In genomic region chr3:15348246-15348645, GRCh38 we compare ENCODE assay signal across 19 cellular contexts. TPM values are rescaled to one million over a fixed set of nuclear protein-coding genes. Genes with fewer than 3 reads are reported as not detected.
DNase-seq lines count a peak whose midpoint lies in the region; ATAC-seq and TF ChIP-seq lines count a peak whose summit lies in the region.
"Had no signal": no experiment of that assay in that cellular context is flagged by ENCODE, and none has a peak within 500 bp of the region (broad histone marks: within the 10 kb centered on the region; RNA-seq: fewer than 3 reads in every experiment).

No MANE protein-coding gene starts in this region.

- H2BK120ac ChIP-seq in trophoblast cell (ENCODE audit: insufficient read depth, low read length, poor library complexity): no peak overlapping the region

- no peaks in the 10 kb centered on the region for H3F3A ChIP-seq in Loucy (ENCODE audit: low read depth)

- intact Hi-C loops in CD4-positive, alpha-beta memory T cell (cut with micrococcal nuclease): no loop called here
- intact Hi-C loops in activated B cell treated with CpG ODN at 0.5 μM for 24 hours (cut with micrococcal nuclease): no loop called here

- no peak overlapping the region for H3K18ac ChIP-seq in trophoblast cell (ENCODE audit: low read length)

- H4K91ac ChIP-seq in trophoblast cell (ENCODE audit: low read depth, low read length): no peak overlapping the region

- no peak for DNase-seq in CD4-positive, alpha-beta memory T cell
- DNase-seq in activated B cell treated with CpG ODN at 0.5 μM for 24 hours (no peak), trophoblast cell (peak in 1 of 2 donors; percentile 65), GM20000 (ENCODE audit: low spot score) (no peak), DMS79 treated with DMSO at 0.1 percent for 48 hours (lab: John Stamatoyannopoulos, UW) (no peak)
- no peak for DNase-seq in stimulated activated CD4-positive, alpha-beta T cell treated with anti-CD3 and anti-CD28 coated beads, Interleukin-15, amount 100 ng/mL, for 24 hours
- DNase-seq: activated CD4-positive, alpha-beta T cell treated with anti-CD3 and anti-CD28 coated beads for 4 hours; Calu3; EL; NCI-H1436; NCI-H526 treated with DMSO at 0.1 percent for 48 hours; Peyer's patch; stimulated activated CD4-positive, alpha-beta T cell treated with anti-CD3 and anti-CD28 coated beads, Interleukin-4, amount 100 ng/mL, for 1 hour; stimulated activated naive CD8-positive, alpha-beta T cell treated with anti-CD3 and anti-CD28 coated beads, Interleukin-15, amount 100 ng/mL, for 72 hours; T-helper 9 cell had no signal

- H3K9ac ChIP-seq in Loucy (ENCODE audit: low read depth, low read length, poor library complexity, severe bottlenecking) (no peak overlapping the region), trophoblast cell (ENCODE audit: low read length) (no peak overlapping the region)

- no peak for ATAC-seq in activated B cell treated with CpG ODN at 0.5 μM for 24 hours (ENCODE audit: low read depth)
- no peak for ATAC-seq in GM18867 (IDR thresholded peaks at IDR 0.05; ENCODE audit: unreplicated experiment)
- ATAC-seq: stimulated activated naive CD8-positive, alpha-beta T cell treated with anti-CD3 and anti-CD28 coated beads, Interleukin-15, amount 100 ng/mL, for 72 hours had no signal

- peaks cover 0 to 17% (median 13%) of the 10 kb centered on the region in 8 donors for H3K9me3 Mint-ChIP-seq in CD4-positive, alpha-beta memory T cell
- peaks cover 10% of the 10 kb centered on the region for H3K9me3 Mint-ChIP-seq in activated B cell treated with CpG ODN at 0.5 μM for 24 hours

- no peak overlapping the region for H3K14ac ChIP-seq in trophoblast cell (ENCODE audit: low read length)

- no CpG with 5 or more reads among the region's 1 CpG for WGBS in trophoblast cell (ENCODE audit: extremely low coverage, insufficient coverage, insufficient read length)

- H3K4me2 ChIP-seq in Loucy (ENCODE audit: low read depth, low read length, poor library complexity, severe bottlenecking) (no peak overlapping the region), trophoblast cell (ENCODE audit: low read length) (no peak overlapping the region)

- CTCF ChIA-PET in CD4-positive, alpha-beta memory T cell (lab: Charles Lee; ENCODE audit: partially characterized antibody): interaction anchor here (0.7 to 6.6 kb wide), 11 partner anchors 10 to 80 kb away, joined by 3 to 51 read pairs (median 4); partner anchors contain the start of gene SH3BP5
- CTCF ChIA-PET in activated B cell treated with CpG ODN at 0.5 μM for 24 hours (lab: Charles Lee): interaction anchor here (1.0 to 1.6 kb wide), 4 partner anchors 14 to 57 kb away, joined by 3 to 4 read pairs (median 4); no protein-coding TSS in a partner anchor

- H3K23ac ChIP-seq in trophoblast cell (ENCODE audit: low read length): no peak overlapping the region

- no peak overlapping the region for H2AK5ac ChIP-seq in trophoblast cell (ENCODE audit: low read length)

- H3K79me2 ChIP-seq in Loucy (ENCODE audit: insufficient read depth, low read length): no peaks in the 10 kb centered on the region
- peaks cover 2% of the 10 kb centered on the region for H3K79me2 ChIP-seq in trophoblast cell (ENCODE audit: control insufficient read depth, insufficient read depth, low read length, poor library complexity)

- H3K27me3 Mint-ChIP-seq in CD4-positive, alpha-beta memory T cell: no peaks in the 10 kb centered on the region
- no peaks in the 10 kb centered on the region for H3K27me3 Mint-ChIP-seq in activated B cell treated with CpG ODN at 0.5 μM for 24 hours
- H3K27me3 Mint-ChIP-seq: stimulated activated naive CD8-positive, alpha-beta T cell treated with anti-CD3 and anti-CD28 coated beads, Interleukin-15, amount 100 ng/mL, for 72 hours had no signal

- peak overlapping the region; percentile 46; the same call in 1 of the 2 replicates for H2AFZ ChIP-seq in Loucy (ENCODE audit: low read length)
- H2AFZ ChIP-seq in trophoblast cell (ENCODE audit: insufficient read depth, low read length, poor library complexity): no peak overlapping the region

- H4K8ac ChIP-seq in trophoblast cell (ENCODE audit: low read depth, low read length): no peak overlapping the region

- no peak overlapping the region for H3K4me3 ChIP-seq in CD4-positive, alpha-beta memory T cell (ENCODE audit: low read length in 2 of 2)
- H3K4me3 ChIP-seq in Loucy (ENCODE audit: low read length, poor library complexity, severe bottlenecking) (no peak overlapping the region), trophoblast cell (ENCODE audit: low read depth, low read length) (no peak overlapping the region)
- H3K4me3 ChIP-seq: Peyer's patch had no signal

- TF ChIP-seq CTCF in Loucy (conservative IDR thresholded peaks at IDR 0.05; ENCODE audit: low read length) (no peak), activated B cell treated with CpG ODN at 0.5 μM for 24 hours (IDR thresholded peaks at IDR 0.05) (no peak), GM20000 (IDR thresholded peaks at IDR 0.05; ENCODE audit: extremely low read depth, missing control alignments) (no peak)

- no peak overlapping the region for H3K4ac ChIP-seq in trophoblast cell (ENCODE audit: low read depth, low read length)

- H3K4me1 Mint-ChIP-seq in CD4-positive, alpha-beta memory T cell: peaks cover 49 to 85% (median 69%) of the 10 kb centered on the region in 4 donors
- peaks cover 66% of the 10 kb centered on the region for H3K4me1 Mint-ChIP-seq in activated B cell treated with CpG ODN at 0.5 μM for 24 hours

- H3K27me3 ChIP-seq in CD4-positive, alpha-beta memory T cell (ENCODE audit: insufficient read depth, low read length): no peaks in the 10 kb centered on the region
- H3K27me3 ChIP-seq in Loucy (ENCODE audit: insufficient read depth, low read length, poor library complexity, severe bottlenecking) (no peaks in the 10 kb centered on the region), trophoblast cell (ENCODE audit: insufficient read depth, low read length) (no peaks in the 10 kb centered on the region)
- H3K27me3 ChIP-seq: Peyer's patch had no signal

- no peak overlapping the region for H2BK12ac ChIP-seq in trophoblast cell (ENCODE audit: low read length)

- no peaks in the 10 kb centered on the region for H3K9me3 ChIP-seq in CD4-positive, alpha-beta memory T cell (ENCODE audit: control insufficient read depth in 1 of 2, low read length in 2 of 2)
- no peaks in the 10 kb centered on the region; the same call in 1 of the 2 replicates for H3K9me3 ChIP-seq in Loucy (ENCODE audit: insufficient read depth, low read depth, low read length)
- peaks cover 7% of the 10 kb centered on the region for H3K9me3 ChIP-seq in trophoblast cell (ENCODE audit: insufficient read depth, low read depth, low read length)
- H3K9me3 ChIP-seq: Peyer's patch had no signal

- peak overlapping the region in 7 of 8 donors; percentile 44 to 93 (median 86) for H3K4me3 Mint-ChIP-seq in CD4-positive, alpha-beta memory T cell
- H3K4me3 Mint-ChIP-seq in activated B cell treated with CpG ODN at 0.5 μM for 24 hours: no peak overlapping the region
- H3K4me3 Mint-ChIP-seq: brain; stimulated activated naive CD8-positive, alpha-beta T cell treated with anti-CD3 and anti-CD28 coated beads, Interleukin-15, amount 100 ng/mL, for 72 hours had no signal

- H3K9me2 ChIP-seq in Loucy (replicated peaks; ENCODE audit: low read depth, low read length): no peaks in the 10 kb centered on the region

- peak overlapping the region; percentile 37 for H3K27ac ChIP-seq in CD4-positive, alpha-beta memory T cell (ENCODE audit: low read depth, low read length)
- H3K27ac ChIP-seq in trophoblast cell (ENCODE audit: low read depth, low read length): peak overlapping the region; percentile 75

- no peak overlapping the region for H2BK5ac ChIP-seq in trophoblast cell (ENCODE audit: low read depth, low read length, poor library complexity)

- H3K79me1 ChIP-seq in trophoblast cell (ENCODE audit: low read length): peaks cover 10% of the 10 kb centered on the region

- no peaks in the 10 kb centered on the region for H3K36me3 ChIP-seq in CD4-positive, alpha-beta memory T cell (ENCODE audit: insufficient read depth, low read length)
- H3K36me3 ChIP-seq in Loucy (ENCODE audit: insufficient read depth, low read length): no peaks in the 10 kb centered on the region
- no peaks in the 10 kb centered on the region for H3K36me3 ChIP-seq in trophoblast cell (ENCODE audit: control insufficient read depth in 1 of 2, insufficient read depth in 2 of 2, low read length in 2 of 2)
- H3K36me3 ChIP-seq: Peyer's patch had no signal

- H3K27ac Mint-ChIP-seq in CD4-positive, alpha-beta memory T cell: peak overlapping the region; percentile 71 to 99 (median 97)
- H3K27ac Mint-ChIP-seq in activated B cell treated with CpG ODN at 0.5 μM for 24 hours: peak overlapping the region; percentile 63
- H3K27ac Mint-ChIP-seq: activated T-helper 2 cell treated with anti-CD3 and anti-CD28 coated beads, Interferon-gamma antibody, Interleukin-2, Interleukin-4, amounts not matched to agents 10 μg/mL and 5 μg/mL and 100 μg/mL, durations not matched to agents 14 hours and 24 hours and 36 hours; brain; stimulated activated naive CD8-positive, alpha-beta T cell treated with anti-CD3 and anti-CD28 coated beads, Interleukin-15, amount 100 ng/mL, for 72 hours had no signal

- H4K20me1 ChIP-seq in Loucy (ENCODE audit: insufficient read depth, low read length, poor library complexity, severe bottlenecking): no peaks in the 10 kb centered on the region

- H3K4me1 ChIP-seq in CD4-positive, alpha-beta memory T cell (ENCODE audit: insufficient read depth, low read length): peaks cover 74% of the 10 kb centered on the region
- no peaks in the 10 kb centered on the region for H3K4me1 ChIP-seq in Loucy (ENCODE audit: insufficient read depth, low read length, poor library complexity, severe bottlenecking)
- peaks cover 0 to 5% of the 10 kb centered on the region in 2 experiments for H3K4me1 ChIP-seq in trophoblast cell (ENCODE audit: control insufficient read depth in 1 of 2, insufficient read depth in 2 of 2, low read length in 2 of 2)

- H3K36me3 Mint-ChIP-seq in CD4-positive, alpha-beta memory T cell: peaks cover 2 to 5% of the 10 kb centered on the region in 2 donors
- peaks cover 2% of the 10 kb centered on the region for H3K36me3 Mint-ChIP-seq in activated B cell treated with CpG ODN at 0.5 μM for 24 hours (ENCODE audit: low read depth)
- H3K36me3 Mint-ChIP-seq: brain had no signal

- POLR2A ChIA-PET in CD4-positive, alpha-beta memory T cell (lab: Charles Lee; ENCODE audit: partially characterized antibody): interaction anchor here (1.0 to 4.8 kb wide), 14 partner anchors 8 to 92 kb away, joined by 3 to 47 read pairs (median 6); partner anchors contain the start of gene SH3BP5
- POLR2A ChIA-PET in activated B cell treated with CpG ODN at 0.5 μM for 24 hours (lab: Charles Lee): interaction anchor here (0.7 to 2.2 kb wide), 6 partner anchors 11 to 1097 kb away, joined by 3 to 17 read pairs (median 4); no protein-coding TSS in a partner anchor

- no peak overlapping the region for H4K12ac ChIP-seq in trophoblast cell (ENCODE audit: low read depth, low read length)

RNA-seq across cellular contexts. Expression of gene SH3BP5, which starts 15.9 kb away (rescaled TPM):
- total RNA-seq in CD4-positive, alpha-beta memory T cell: 10 to 100 TPM; 55.8 to 56.9 TPM
- polyA plus RNA-seq in CD4-positive, alpha-beta memory T cell: 100 to 1,000 TPM in 1 of 2 donors, 10 to 100 TPM in 1; 48.2 to 118 TPM
- 60.5 and 66.0 TPM in 2 replicates for total RNA-seq in activated B cell treated with CpG ODN at 0.5 μM for 24 hours
- 163 and 169 TPM in 2 replicates for polyA plus RNA-seq in trophoblast cell (2013)
